Comparison of ENCODE assay signal across 1 cellular context in the genomic region with DNA sequence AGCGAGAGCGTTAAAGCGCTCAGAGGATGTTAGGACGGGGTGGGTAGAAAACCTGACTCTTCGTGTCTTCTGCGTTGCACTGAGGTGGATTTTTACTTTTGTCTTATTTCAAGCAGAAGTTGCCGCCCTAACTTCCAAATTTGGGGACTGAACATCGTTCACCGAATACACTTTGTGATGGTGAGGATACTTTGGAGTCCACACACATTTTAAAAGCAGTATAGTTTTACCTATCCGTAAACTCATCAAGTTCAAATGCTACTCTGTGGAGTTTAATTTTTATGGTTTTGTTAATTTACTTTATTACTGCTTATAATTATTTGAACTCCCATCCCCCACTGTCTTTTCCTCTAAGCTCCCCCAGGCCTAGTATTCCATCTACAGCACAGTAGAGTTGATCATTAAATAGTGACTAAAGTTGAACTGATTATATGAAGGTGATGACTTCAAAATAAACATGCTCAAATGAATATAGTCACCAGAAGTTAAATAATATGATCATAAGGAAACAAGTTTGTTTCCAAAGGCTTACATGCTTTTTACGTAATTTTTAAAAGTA.
TF ChIP-seq lines count a peak whose summit lies in the region.

No MANE protein-coding gene starts in this region.

TF ChIP-seq in A549, 52 proteins besides CTCF, POLR2A, EP300 and RAD21 (continued from another document):
- TF ChIP-seq, protein P1, sequence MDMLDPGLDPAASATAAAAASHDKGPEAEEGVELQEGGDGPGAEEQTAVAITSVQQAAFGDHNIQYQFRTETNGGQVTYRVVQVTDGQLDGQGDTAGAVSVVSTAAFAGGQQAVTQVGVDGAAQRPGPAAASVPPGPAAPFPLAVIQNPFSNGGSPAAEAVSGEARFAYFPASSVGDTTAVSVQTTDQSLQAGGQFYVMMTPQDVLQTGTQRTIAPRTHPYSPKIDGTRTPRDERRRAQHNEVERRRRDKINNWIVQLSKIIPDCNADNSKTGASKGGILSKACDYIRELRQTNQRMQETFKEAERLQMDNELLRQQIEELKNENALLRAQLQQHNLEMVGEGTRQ (IDR thresholded peaks at IDR 0.05), result no peak; the same call in 1 of the 2 replicates
- no peak for TF ChIP-seq MAZ (IDR thresholded peaks at IDR 0.05; ENCODE audit: borderline replicate concordance, low read depth, low read length)
